ENCODE assay signal across 7 cellular contexts in genomic region chr5:179166886-179167841, GRCh38.
DNase-seq lines count a peak whose midpoint lies in the region; ATAC-seq and TF ChIP-seq lines count a peak whose summit lies in the region.

No MANE protein-coding gene starts in this region.

- no peak overlapping the region for H3K9ac ChIP-seq in HUES6 (ENCODE audit: low read length)
- H3K9ac ChIP-seq in liver (ENCODE audit: low read depth in 1 of 2, low read length in 2 of 2) = no peak overlapping the region

- 26% methylated on average over 67 of the region's 67 CpGs for WGBS in liver

- H3K36me3 ChIP-seq in HUES6 (ENCODE audit: control insufficient read depth, insufficient read depth, low read length) (no peaks in the 10 kb centered on the region), liver (ENCODE audit: control insufficient read depth in 4 of 4, insufficient read depth in 3 of 4, low read depth in 1 of 4, low read length in 3 of 4) (peaks cover 0 to under 1% (median 0%) of the 10 kb centered on the region in 4 donors)

- H3K4me1 ChIP-seq in HUES6 (ENCODE audit: control insufficient read depth, insufficient read depth, low read length) (no peaks in the 10 kb centered on the region), liver (ENCODE audit: control insufficient read depth in 4 of 4, insufficient read depth in 4 of 4, low read length in 3 of 4) (peaks cover 0 to 9% (median 5%) of the 10 kb centered on the region in 4 donors)

- TF ChIP-seq RAD21 in liver (IDR thresholded peaks at IDR 0.05) = peak; percentile 56 to 66

- no peak for TF ChIP-seq POLR2A in GM18505 (IDR thresholded peaks at IDR 0.05; ENCODE audit: borderline replicate concordance, extremely low read depth, insufficient read depth, insufficient read length)

- peak; percentile 70 for DNase-seq in activated CD4-positive, alpha-beta T cell treated with anti-CD3 and anti-CD28 coated beads for 48 hours
- DNase-seq in coronary artery (ENCODE audit: low spot score) = no peak
- peak; percentile 36 to 72 for DNase-seq in stimulated activated CD4-positive, alpha-beta T cell treated with anti-CD3 and anti-CD28 coated beads, Interleukin-4, amount 100 ng/mL, for 4 hours

- peak; percentile 94 for TF ChIP-seq CTCF in coronary artery (IDR thresholded peaks at IDR 0.05)
- TF ChIP-seq CTCF in liver (IDR thresholded peaks at IDR 0.05; ENCODE audit: low read depth, low read length, missing input control) = peak; percentile 77

- no peaks in the 10 kb centered on the region; the same call in 1 of the 2 replicates for H3K27me3 ChIP-seq in HUES6 (ENCODE audit: control insufficient read depth, insufficient read depth, low read length)
- H3K27me3 ChIP-seq in liver (ENCODE audit: control insufficient read depth in 4 of 4, insufficient read depth in 4 of 4, low read length in 3 of 4) = no peaks in the 10 kb centered on the region

- no peak overlapping the region for H3K27ac ChIP-seq in HUES6 (ENCODE audit: low read depth, low read length)
- no peak overlapping the region for H3K27ac ChIP-seq in coronary artery
- no peak overlapping the region for H3K27ac ChIP-seq in liver (ENCODE audit: low read depth in 1 of 2, low read length in 2 of 2)

- H3K9me3 ChIP-seq in HUES6 (ENCODE audit: control insufficient read depth, insufficient read depth, low read depth, low read length) (peaks cover 18% of the 10 kb centered on the region), liver (ENCODE audit: control insufficient read depth in 4 of 4, low read length in 3 of 4) (peaks cover 0 to 2% (median under 1%) of the 10 kb centered on the region in 4 donors)

- H3K4me3 ChIP-seq in HUES6 (ENCODE audit: low read depth, low read length) = peak overlapping the region; percentile 54
- peak overlapping the region; percentile 61 for H3K4me3 ChIP-seq in coronary artery
- peak overlapping the region in 1 of 3 donors; percentile 6 for H3K4me3 ChIP-seq in liver (ENCODE audit: low read depth in 1 of 3, low read length in 3 of 3)

- ATAC-seq in GM18505 (IDR thresholded peaks at IDR 0.05; ENCODE audit: unreplicated experiment) (peak; percentile 62), GM18861 (IDR thresholded peaks at IDR 0.05; ENCODE audit: unreplicated experiment) (no peak)

TF ChIP-seq in liver, 16 proteins besides CTCF, POLR2A, EP300 and RAD21:
- TF ChIP-seq YY1 (IDR thresholded peaks at IDR 0.05) = no peak
- no peak for TF ChIP-seq HNF4G (IDR thresholded peaks at IDR 0.05)
- TF ChIP-seq SP1 (IDR thresholded peaks at IDR 0.05) = no peak
- no peak for TF ChIP-seq EGR1 (IDR thresholded peaks at IDR 0.05; ENCODE audit: low read depth in 2 of 2)
- TF ChIP-seq ATF3 (IDR thresholded peaks at IDR 0.05) = no peak
- no peak for TF ChIP-seq ZBTB33 (IDR thresholded peaks at IDR 0.05)
- no peak for TF ChIP-seq RXRA (IDR thresholded peaks at IDR 0.05)
